ENCODE assay signal across 31 cellular contexts in the genomic region with DNA sequence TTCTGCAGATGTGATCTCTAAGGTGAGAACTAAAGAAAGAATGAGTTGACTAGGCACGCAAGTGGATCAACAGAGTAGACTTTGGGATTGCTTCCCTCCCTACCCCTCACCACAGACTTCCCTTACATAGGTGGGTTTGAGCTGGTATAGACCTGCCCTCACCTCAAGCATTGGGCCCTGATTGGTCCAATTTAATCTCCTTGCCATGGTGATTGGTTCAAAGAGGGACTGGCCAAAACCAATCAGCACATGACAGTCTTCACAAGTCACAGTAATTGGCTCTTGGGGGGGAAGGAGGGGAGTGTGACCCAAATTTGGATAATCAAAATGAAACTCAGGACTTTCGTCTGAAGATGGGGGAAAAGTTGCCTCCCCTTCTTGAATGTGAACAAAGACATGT. TPM values are rescaled to one million over a fixed set of nuclear protein-coding genes. Genes with fewer than 3 reads are reported as not detected.
"Had no signal": no experiment of that assay in that cellular context is flagged by ENCODE, and none has a peak within 500 bp of the region (broad histone marks: within the 10 kb centered on the region; RNA-seq: fewer than 3 reads in every experiment).

No MANE protein-coding gene starts in this region.

- H3K36me3 Mint-ChIP-seq: activated naive CD8-positive, alpha-beta T cell treated with anti-CD3 and anti-CD28 coated beads, Interleukin-2, amount 10 ng/mL, durations not matched to agents 7 days and 5 days; stimulated activated effector memory CD8-positive, alpha-beta T cell treated with anti-CD3 and anti-CD28 coated beads, Interleukin-12 subunit alpha, Interleukin-12 subunit beta, amount 100 ng/mL, for 72 hours had no signal

- H3K9me3 Mint-ChIP-seq: activated CD4-positive, alpha-beta memory T cell treated with anti-CD3 and anti-CD28 coated beads for 36 hours; activated naive CD8-positive, alpha-beta T cell treated with anti-CD3 and anti-CD28 coated beads, Interleukin-2, amount 10 ng/mL, durations not matched to agents 7 days and 5 days; nephron; stimulated activated effector memory CD8-positive, alpha-beta T cell treated with anti-CD3 and anti-CD28 coated beads, Interleukin-12 subunit alpha, Interleukin-12 subunit beta, amount 100 ng/mL, for 72 hours had no signal

- H3K27ac Mint-ChIP-seq: activated B cell treated with CpG ODN at 0.5 μM for 24 hours; activated CD4-positive, alpha-beta memory T cell treated with anti-CD3 and anti-CD28 coated beads for 36 hours; activated CD4-positive, alpha-beta T cell treated with anti-CD3 and anti-CD28 coated beads for 36 hours; activated naive CD4-positive, alpha-beta T cell treated with anti-CD3 and anti-CD28 coated beads for 36 hours; activated naive CD8-positive, alpha-beta T cell treated with anti-CD3 and anti-CD28 coated beads, Interleukin-2, amount 10 ng/mL, durations not matched to agents 7 days and 5 days; memory B cell; nephron; stimulated activated effector memory CD8-positive, alpha-beta T cell treated with anti-CD3 and anti-CD28 coated beads, Interleukin-12 subunit alpha, Interleukin-12 subunit beta, amount 100 ng/mL, for 72 hours; stimulated activated naive CD8-positive, alpha-beta T cell treated with anti-CD3 and anti-CD28 coated beads, Interleukin-15, amount 100 ng/mL, for 72 hours had no signal

- ATAC-seq: activated CD4-positive, alpha-beta T cell treated with anti-CD3 and anti-CD28 coated beads for 36 hours; left cardiac atrium; pancreas; stimulated activated effector memory CD8-positive, alpha-beta T cell treated with anti-CD3 and anti-CD28 coated beads, Interleukin-12 subunit alpha, Interleukin-12 subunit beta, amount 100 ng/mL, for 72 hours; stimulated activated naive CD8-positive, alpha-beta T cell treated with anti-CD3 and anti-CD28 coated beads, Interleukin-15, amount 100 ng/mL, for 72 hours had no signal

- H3K4me3 Mint-ChIP-seq: activated B cell treated with CpG ODN at 0.5 μM for 24 hours; activated CD4-positive, alpha-beta memory T cell treated with anti-CD3 and anti-CD28 coated beads for 36 hours; activated CD4-positive, alpha-beta T cell treated with anti-CD3 and anti-CD28 coated beads for 36 hours; activated naive CD4-positive, alpha-beta T cell treated with anti-CD3 and anti-CD28 coated beads for 36 hours; activated naive CD8-positive, alpha-beta T cell treated with anti-CD3 and anti-CD28 coated beads, Interleukin-2, amount 10 ng/mL, durations not matched to agents 7 days and 5 days; memory B cell; nephron; stimulated activated effector memory CD8-positive, alpha-beta T cell treated with anti-CD3 and anti-CD28 coated beads, Interleukin-12 subunit alpha, Interleukin-12 subunit beta, amount 100 ng/mL, for 72 hours; stimulated activated naive CD8-positive, alpha-beta T cell treated with anti-CD3 and anti-CD28 coated beads, Interleukin-15, amount 100 ng/mL, for 72 hours had no signal

- FAIRE-seq: frontal cortex, pancreas, TTC549, urothelium cell line had no signal

- H3K4me1 ChIP-seq: breast epithelium, esophagus muscularis mucosa, pancreas, psoas muscle, right atrium auricular region, tibial nerve had no signal

- H3K27me3 ChIP-seq: pancreas, right atrium auricular region had no signal

- H3K4me1 Mint-ChIP-seq: activated B cell treated with CpG ODN at 0.5 μM for 24 hours; activated CD4-positive, alpha-beta T cell treated with anti-CD3 and anti-CD28 coated beads for 36 hours; activated naive CD8-positive, alpha-beta T cell treated with anti-CD3 and anti-CD28 coated beads, Interleukin-2, amount 10 ng/mL, durations not matched to agents 7 days and 5 days; nephron; stimulated activated effector memory CD8-positive, alpha-beta T cell treated with anti-CD3 and anti-CD28 coated beads, Interleukin-12 subunit alpha, Interleukin-12 subunit beta, amount 100 ng/mL, for 72 hours; stimulated activated naive CD8-positive, alpha-beta T cell treated with anti-CD3 and anti-CD28 coated beads, Interleukin-15, amount 100 ng/mL, for 72 hours had no signal

- H3K27ac ChIP-seq: breast epithelium, coronary artery, esophagus muscularis mucosa, neutrophil, pancreas, psoas muscle, right atrium auricular region, tibial nerve had no signal

- H3K36me3 ChIP-seq: breast epithelium, esophagus muscularis mucosa, neutrophil, pancreas, right atrium auricular region, tibial nerve had no signal

- H3K4me3 ChIP-seq: breast epithelium, coronary artery, esophagus muscularis mucosa, pancreas, psoas muscle, right atrium auricular region, tibial nerve had no signal

- H3K9me3 ChIP-seq: breast epithelium, esophagus muscularis mucosa, neutrophil, pancreas, psoas muscle, right atrium auricular region had no signal

- DNase-seq: activated B cell treated with CpG ODN at 0.5 μM for 24 hours; activated CD4-positive, alpha-beta memory T cell treated with anti-CD3 and anti-CD28 coated beads for 36 hours; activated CD4-positive, alpha-beta T cell treated with anti-CD3 and anti-CD28 coated beads for 36 hours; activated naive CD4-positive, alpha-beta T cell treated with anti-CD3 and anti-CD28 coated beads for 36 hours; activated naive CD8-positive, alpha-beta T cell treated with anti-CD3 and anti-CD28 coated beads, Interleukin-2, amount 10 ng/mL, durations not matched to agents 7 days and 5 days; activated T-cell treated with anti-CD3 and anti-CD28 coated beads, Interleukin-2, amount 50 U/mL, for 48 hours; amniotic stem cell; cerebellar nuclear complex; glutamatergic neuron; hypothalamus; islet precursor cell; left cardiac atrium; pancreas; psoas muscle; stimulated activated CD4-positive, alpha-beta T cell treated with anti-CD3 and anti-CD28 coated beads, Interleukin-1b, Interleukin-23, amount 100 ng/mL, for 48 hours; stimulated activated naive CD8-positive, alpha-beta T cell treated with anti-CD3 and anti-CD28 coated beads, Interleukin-15, amount 100 ng/mL, for 72 hours had no signal

RNA-seq across cellular contexts. Expression of a gene that starts 45.1 kb away (rescaled TPM):
- total RNA-seq: activated B cell treated with CpG ODN at 0.5 μM for 24 hours; activated CD4-positive, alpha-beta memory T cell treated with anti-CD3 and anti-CD28 coated beads for 36 hours; activated CD4-positive, alpha-beta T cell treated with anti-CD3 and anti-CD28 coated beads for 36 hours; activated naive CD4-positive, alpha-beta T cell treated with anti-CD3 and anti-CD28 coated beads for 36 hours; activated naive CD8-positive, alpha-beta T cell treated with anti-CD3 and anti-CD28 coated beads, Interleukin-2, amount 10 ng/mL, durations not matched to agents 7 days and 5 days; breast epithelium; frontal cortex; left cardiac atrium; lower leg skin; mononuclear cell; myocyte; pancreas; psoas muscle; right atrium auricular region; tibial nerve had no signal
- polyA plus RNA-seq: psoas muscle had no signal

RNA-seq across cellular contexts. Expression of a gene that starts 53.8 kb away (rescaled TPM):
- total RNA-seq: activated B cell treated with CpG ODN at 0.5 μM for 24 hours; activated CD4-positive, alpha-beta memory T cell treated with anti-CD3 and anti-CD28 coated beads for 36 hours; activated CD4-positive, alpha-beta T cell treated with anti-CD3 and anti-CD28 coated beads for 36 hours; activated naive CD4-positive, alpha-beta T cell treated with anti-CD3 and anti-CD28 coated beads for 36 hours; activated naive CD8-positive, alpha-beta T cell treated with anti-CD3 and anti-CD28 coated beads, Interleukin-2, amount 10 ng/mL, durations not matched to agents 7 days and 5 days; breast epithelium; esophagus muscularis mucosa; frontal cortex; left cardiac atrium; mononuclear cell; myocyte; pancreas; psoas muscle; right atrium auricular region had no signal
- polyA plus RNA-seq: pancreas had no signal
